Comparison of ENCODE assay signal across 1 cellular context in genomic region chr4:3407171-3407771, GRCh38.
TF ChIP-seq lines count a peak whose summit lies in the region.

No MANE protein-coding gene starts in this region.

TF ChIP-seq in H1, 55 proteins besides CTCF, POLR2A, EP300 and RAD21:
- TF ChIP-seq NRF1 (IDR thresholded peaks at IDR 0.05; ENCODE audit: low read depth, low read length) (no peak), TAF7 (optimal IDR thresholded peaks at IDR 0.05; ENCODE audit: borderline replicate concordance, low read depth, low read length) (no peak), SP4 (IDR thresholded peaks at IDR 0.05; ENCODE audit: low read length) (no peak), JUND (IDR thresholded peaks at IDR 0.05; ENCODE audit: low read length) (no peak), CBX8 (IDR thresholded peaks at IDR 0.05; ENCODE audit: borderline replicate concordance, low read depth, low read length) (no peak), CHD1 (IDR thresholded peaks at IDR 0.05; ENCODE audit: low read depth, low read length) (no peak), JUN (IDR thresholded peaks at IDR 0.05; ENCODE audit: low read depth, low read length) (no peak)
